ENCODE assay signal across 10 cellular contexts in the genomic region with DNA sequence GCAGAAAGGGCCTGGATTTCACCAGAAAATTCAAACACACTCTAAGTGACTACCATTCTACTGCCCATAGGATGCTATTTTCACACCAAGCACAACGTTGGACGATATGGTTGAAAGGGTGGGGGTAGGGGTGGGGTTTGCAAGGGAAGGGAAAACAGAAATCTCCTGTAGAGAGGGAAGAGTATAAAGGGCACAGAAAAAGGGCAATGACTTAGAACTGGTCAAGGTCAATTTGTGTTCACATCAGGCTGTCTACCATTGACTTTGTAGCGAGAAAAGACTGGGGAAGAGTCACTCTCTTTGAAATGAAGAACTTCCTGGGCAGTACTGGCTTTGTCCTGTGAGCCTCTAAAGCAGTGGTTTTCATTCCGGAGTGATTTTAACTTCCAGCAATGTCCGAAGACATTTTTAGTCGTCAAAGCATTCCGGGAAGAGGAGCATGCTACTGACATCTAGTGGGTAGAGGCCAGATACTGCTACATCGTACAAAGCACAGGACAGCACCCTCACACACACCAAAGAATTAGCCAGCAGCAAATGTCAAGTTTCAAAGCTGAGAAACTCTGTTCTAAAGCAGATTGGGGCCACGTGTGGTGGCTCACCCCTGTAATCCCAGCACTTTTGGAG. TPM values are rescaled to one million over a fixed set of nuclear protein-coding genes. Genes with fewer than 3 reads are reported as not detected.
A peak's percentile ranks its signal among the peaks of the same experiment; 100 is the strongest.
DNase-seq lines count a peak whose midpoint lies in the region; ATAC-seq, FAIRE-seq and TF ChIP-seq lines count a peak whose summit lies in the region.
"Had no signal": no experiment of that assay in that cellular context is flagged by ENCODE, and none has a peak within 500 bp of the region (broad histone marks: within the 10 kb centered on the region; RNA-seq: fewer than 3 reads in every experiment).

No MANE protein-coding gene starts in this region.

- peak; percentile 96 for FAIRE-seq in HTR-8/SVneo (lab: Jason Lieb, UNC)
- FAIRE-seq in RCC 7860 (lab: Jason Lieb, UNC), result no peak

- ATAC-seq in GM21723 (IDR thresholded peaks at IDR 0.05; ENCODE audit: unreplicated experiment) (no peak), HG02938 (IDR thresholded peaks at IDR 0.05; ENCODE audit: unreplicated experiment) (no peak)

- peak; percentile 59 for TF ChIP-seq CTCF in astrocyte of the cerebellum (IDR thresholded peaks at IDR 0.05; ENCODE audit: low read depth, low read length, missing control alignments)

- in situ Hi-C loops in astrocyte of the cerebellum (cut with HindIII; ENCODE audit: low sequenced_read_pairs), result no loop called here

- H3K4me3 ChIP-seq in astrocyte of the cerebellum (ENCODE audit: low read depth, low read length), result no peak overlapping the region
- H3K4me3 ChIP-seq: spleen had no signal

- DNase-seq in D341Med (ENCODE audit: low spot score) (peak; percentile 17), HTR-8/SVneo (ENCODE audit: insufficient read length, low spot score) (peak; percentile 67), astrocyte of the cerebellum (ENCODE audit: low read depth) (no peak), lung microvascular endothelial cell (ENCODE audit: low read depth in 2 of 2) (peak; percentile 16 to 21), RCC 7860 (ENCODE audit: low spot score) (no peak), NCI-H1436 treated with DMSO at 0.1 percent for 48 hours (lab: John Stamatoyannopoulos, UW) (no peak)
- DNase-seq: activated naive CD4-positive, alpha-beta T cell treated with anti-CD3 and anti-CD28 coated beads, Interleukin-2, amount 50 U/mL, for 16 hours; spleen had no signal

RNA-seq across cellular contexts. Expression of a gene that starts 48.4 kb away (rescaled TPM):
- not detected in 2 replicates for total RNA-seq in lung microvascular endothelial cell
- total RNA-seq: spleen had no signal

Comparison
In these comparisons a context has a peak if more than half of its experiments do, and no peak if none do; other contexts are left out.
1. DNase-seq: peak in D341Med (single experiment), HTR-8/SVneo (single experiment) and lung microvascular endothelial cell (2 of 2); none in astrocyte of the cerebellum (single experiment), RCC 7860 (single experiment) and NCI-H1436 treated with DMSO at 0.1 percent for 48 hours (single experiment).